2 cellular contexts compared by ENCODE assay signal in the genomic region with DNA sequence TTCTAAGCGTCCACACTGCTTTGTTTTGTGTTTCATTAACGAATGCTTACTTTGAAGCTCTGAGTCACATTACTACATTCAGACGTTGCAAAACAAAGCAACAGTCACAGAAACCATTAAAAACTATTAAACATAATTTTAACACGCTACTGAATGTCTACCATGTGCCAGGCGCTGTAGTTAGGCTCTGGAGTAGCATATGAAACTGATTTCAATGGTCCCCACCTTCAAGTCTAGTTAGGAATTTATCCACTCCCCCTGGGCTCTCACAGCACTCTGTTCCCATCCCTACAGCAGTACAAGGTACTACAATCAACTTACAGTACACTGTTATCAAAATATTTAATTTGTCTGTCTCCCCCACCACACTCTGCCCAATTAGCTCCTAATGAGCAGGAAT.
TF ChIP-seq lines count a peak whose summit lies in the region.

No MANE protein-coding gene starts in this region.

TF ChIP-seq in HEK293T, 16 proteins besides CTCF, POLR2A, EP300 and RAD21:
- no peak for TF ChIP-seq ZNF384 (IDR thresholded peaks at IDR 0.05)
- no peak for TF ChIP-seq FOXK2 (IDR thresholded peaks at IDR 0.05)
- TF ChIP-seq FOXA1 (IDR thresholded peaks at IDR 0.05), result no peak
- TF ChIP-seq LEF1 (IDR thresholded peaks at IDR 0.05; ENCODE audit: borderline replicate concordance), result no peak
- TF ChIP-seq ELF4 (IDR thresholded peaks at IDR 0.05), result no peak
- no peak for TF ChIP-seq ARNT (IDR thresholded peaks at IDR 0.05)
- no peak for TF ChIP-seq TARDBP (IDR thresholded peaks at IDR 0.05)
- no peak for TF ChIP-seq CTBP1 (IDR thresholded peaks at IDR 0.05; ENCODE audit: borderline replicate concordance)
- TF ChIP-seq NFRKB (IDR thresholded peaks at IDR 0.05), result no peak
- TF ChIP-seq, protein P1, sequence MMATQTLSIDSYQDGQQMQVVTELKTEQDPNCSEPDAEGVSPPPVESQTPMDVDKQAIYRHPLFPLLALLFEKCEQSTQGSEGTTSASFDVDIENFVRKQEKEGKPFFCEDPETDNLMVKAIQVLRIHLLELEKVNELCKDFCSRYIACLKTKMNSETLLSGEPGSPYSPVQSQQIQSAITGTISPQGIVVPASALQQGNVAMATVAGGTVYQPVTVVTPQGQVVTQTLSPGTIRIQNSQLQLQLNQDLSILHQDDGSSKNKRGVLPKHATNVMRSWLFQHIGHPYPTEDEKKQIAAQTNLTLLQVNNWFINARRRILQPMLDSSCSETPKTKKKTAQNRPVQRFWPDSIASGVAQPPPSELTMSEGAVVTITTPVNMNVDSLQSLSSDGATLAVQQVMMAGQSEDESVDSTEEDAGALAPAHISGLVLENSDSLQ (IDR thresholded peaks at IDR 0.05), result no peak
- TF ChIP-seq BHLHE40 (IDR thresholded peaks at IDR 0.05; ENCODE audit: borderline replicate concordance), result no peak
- TF ChIP-seq HDGF (IDR thresholded peaks at IDR 0.05; ENCODE audit: borderline replicate concordance), result no peak
- TF ChIP-seq SP1 (IDR thresholded peaks at IDR 0.05), result no peak
- no peak for TF ChIP-seq SUZ12 (IDR thresholded peaks at IDR 0.05)
- TF ChIP-seq L3MBTL2 (conservative IDR thresholded peaks at IDR 0.05), result no peak
- no peak for TF ChIP-seq FOXM1 (IDR thresholded peaks at IDR 0.05; ENCODE audit: borderline replicate concordance)

TF ChIP-seq in GM12878, 131 proteins besides CTCF, POLR2A, EP300 and RAD21:
- peak; percentile 83 for TF ChIP-seq JUNB (IDR thresholded peaks at IDR 0.05)
- TF ChIP-seq IKZF2 (IDR thresholded peaks at IDR 0.05), result no peak
- TF ChIP-seq MXI1 (IDR thresholded peaks at IDR 0.05; ENCODE audit: low read depth, low read length), result no peak
- TF ChIP-seq, protein P2, sequence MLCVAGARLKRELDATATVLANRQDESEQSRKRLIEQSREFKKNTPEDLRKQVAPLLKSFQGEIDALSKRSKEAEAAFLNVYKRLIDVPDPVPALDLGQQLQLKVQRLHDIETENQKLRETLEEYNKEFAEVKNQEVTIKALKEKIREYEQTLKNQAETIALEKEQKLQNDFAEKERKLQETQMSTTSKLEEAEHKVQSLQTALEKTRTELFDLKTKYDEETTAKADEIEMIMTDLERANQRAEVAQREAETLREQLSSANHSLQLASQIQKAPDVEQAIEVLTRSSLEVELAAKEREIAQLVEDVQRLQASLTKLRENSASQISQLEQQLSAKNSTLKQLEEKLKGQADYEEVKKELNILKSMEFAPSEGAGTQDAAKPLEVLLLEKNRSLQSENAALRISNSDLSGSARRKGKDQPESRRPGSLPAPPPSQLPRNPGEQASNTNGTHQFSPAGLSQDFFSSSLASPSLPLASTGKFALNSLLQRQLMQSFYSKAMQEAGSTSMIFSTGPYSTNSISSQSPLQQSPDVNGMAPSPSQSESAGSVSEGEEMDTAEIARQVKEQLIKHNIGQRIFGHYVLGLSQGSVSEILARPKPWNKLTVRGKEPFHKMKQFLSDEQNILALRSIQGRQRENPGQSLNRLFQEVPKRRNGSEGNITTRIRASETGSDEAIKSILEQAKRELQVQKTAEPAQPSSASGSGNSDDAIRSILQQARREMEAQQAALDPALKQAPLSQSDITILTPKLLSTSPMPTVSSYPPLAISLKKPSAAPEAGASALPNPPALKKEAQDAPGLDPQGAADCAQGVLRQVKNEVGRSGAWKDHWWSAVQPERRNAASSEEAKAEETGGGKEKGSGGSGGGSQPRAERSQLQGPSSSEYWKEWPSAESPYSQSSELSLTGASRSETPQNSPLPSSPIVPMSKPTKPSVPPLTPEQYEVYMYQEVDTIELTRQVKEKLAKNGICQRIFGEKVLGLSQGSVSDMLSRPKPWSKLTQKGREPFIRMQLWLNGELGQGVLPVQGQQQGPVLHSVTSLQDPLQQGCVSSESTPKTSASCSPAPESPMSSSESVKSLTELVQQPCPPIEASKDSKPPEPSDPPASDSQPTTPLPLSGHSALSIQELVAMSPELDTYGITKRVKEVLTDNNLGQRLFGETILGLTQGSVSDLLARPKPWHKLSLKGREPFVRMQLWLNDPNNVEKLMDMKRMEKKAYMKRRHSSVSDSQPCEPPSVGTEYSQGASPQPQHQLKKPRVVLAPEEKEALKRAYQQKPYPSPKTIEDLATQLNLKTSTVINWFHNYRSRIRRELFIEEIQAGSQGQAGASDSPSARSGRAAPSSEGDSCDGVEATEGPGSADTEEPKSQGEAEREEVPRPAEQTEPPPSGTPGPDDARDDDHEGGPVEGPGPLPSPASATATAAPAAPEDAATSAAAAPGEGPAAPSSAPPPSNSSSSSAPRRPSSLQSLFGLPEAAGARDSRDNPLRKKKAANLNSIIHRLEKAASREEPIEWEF (IDR thresholded peaks at IDR 0.05; ENCODE audit: insufficient replicate concordance, low read depth, low read length), result no peak
